In genomic region chr9:16321461-16322119, GRCh38 we compare ENCODE assay signal across 9 cellular contexts.
DNase-seq lines count a peak whose midpoint lies in the region; ATAC-seq and TF ChIP-seq lines count a peak whose summit lies in the region.
"Had no signal": no experiment of that assay in that cellular context is flagged by ENCODE, and none has a peak within 500 bp of the region (broad histone marks: within the 10 kb centered on the region; RNA-seq: fewer than 3 reads in every experiment).

No MANE protein-coding gene starts in this region.

- DNase-seq in CD1c-positive myeloid dendritic cell (ENCODE audit: extremely low spot score) = peak; percentile 47
- peak; percentile 81 for DNase-seq in NB4 (ENCODE audit: low read depth)
- peak; percentile 26 for DNase-seq in epithelial cell of prostate (ENCODE audit: low read depth, low spot score)
- DNase-seq in NCI-H2107 treated with DMSO at 0.1 percent for 48 hours (lab: John Stamatoyannopoulos, UW; ENCODE audit: unreplicated experiment) = no peak
- DNase-seq in kidney glomerular epithelial cell (lab: John Stamatoyannopoulos, UW) = no peak
- DNase-seq in activated CD4-positive, alpha-beta T cell treated with anti-CD3 and anti-CD28 coated beads for 36 hours = no peak

- peaks cover 39% of the 10 kb centered on the region for H3K4me1 Mint-ChIP-seq in nephron
- no peaks in the 10 kb centered on the region for H3K4me1 Mint-ChIP-seq in activated CD4-positive, alpha-beta T cell treated with anti-CD3 and anti-CD28 coated beads for 36 hours

- intact Hi-C loops in activated CD4-positive, alpha-beta T cell treated with anti-CD3 and anti-CD28 coated beads for 36 hours (cut with DNase I, micrococcal nuclease) = no loop called here

- ATAC-seq in GM21381 (IDR thresholded peaks at IDR 0.05; ENCODE audit: unreplicated experiment) = no peak
- no peak for ATAC-seq in activated CD4-positive, alpha-beta T cell treated with anti-CD3 and anti-CD28 coated beads for 36 hours

- CTCF ChIA-PET in activated CD4-positive, alpha-beta T cell treated with anti-CD3 and anti-CD28 coated beads for 36 hours (lab: Charles Lee) = interaction anchor here (0.7 to 0.8 kb wide), 2 partner anchors 8 to 156 kb away, joined by 3 to 4 read pairs; no protein-coding TSS in a partner anchor

- TF ChIP-seq CTCF in NB4 (IDR thresholded peaks at IDR 0.05; ENCODE audit: low read depth, low read length) = no peak
- TF ChIP-seq CTCF in nephron (IDR thresholded peaks at IDR 0.05; ENCODE audit: unreplicated experiment in 3 of 3) = no peak

- peaks cover 3% of the 10 kb centered on the region for H3K27me3 Mint-ChIP-seq in nephron (ENCODE audit: low read depth)
- no peaks in the 10 kb centered on the region for H3K27me3 Mint-ChIP-seq in activated CD4-positive, alpha-beta T cell treated with anti-CD3 and anti-CD28 coated beads for 36 hours

- H3K27ac Mint-ChIP-seq in nephron = peak overlapping the region in 2 of 3 experiments; percentile 89 to 93
- H3K27ac Mint-ChIP-seq in activated CD4-positive, alpha-beta T cell treated with anti-CD3 and anti-CD28 coated beads for 36 hours = no peak overlapping the region

- no peak overlapping the region for H3K4me3 ChIP-seq in NB4 (ENCODE audit: low read depth, low read length)
- H3K4me3 ChIP-seq: tibial nerve had no signal

- peaks cover 3% of the 10 kb centered on the region for H3K9me3 Mint-ChIP-seq in nephron
- H3K9me3 Mint-ChIP-seq in activated CD4-positive, alpha-beta T cell treated with anti-CD3 and anti-CD28 coated beads for 36 hours (ENCODE audit: low read depth) = no peaks in the 10 kb centered on the region

- POLR2A ChIA-PET in activated CD4-positive, alpha-beta T cell treated with anti-CD3 and anti-CD28 coated beads for 36 hours (lab: Charles Lee) = no interaction called here

- H3K4me3 Mint-ChIP-seq in nephron = no peak overlapping the region
- no peak overlapping the region for H3K4me3 Mint-ChIP-seq in activated CD4-positive, alpha-beta T cell treated with anti-CD3 and anti-CD28 coated beads for 36 hours

- no peak for TF ChIP-seq POLR2A in NB4 (IDR thresholded peaks at IDR 0.05; ENCODE audit: extremely low read depth, insufficient read length)

- H3K27ac ChIP-seq in epithelial cell of prostate = no peak overlapping the region

- H3K36me3 Mint-ChIP-seq in nephron (ENCODE audit: low read depth) = no peaks in the 10 kb centered on the region
- H3K36me3 Mint-ChIP-seq in activated CD4-positive, alpha-beta T cell treated with anti-CD3 and anti-CD28 coated beads for 36 hours (ENCODE audit: low read depth) = no peaks in the 10 kb centered on the region

Comparison
In these comparisons a context has a peak if more than half of its experiments do, and no peak if none do; other contexts are left out.
1. DNase-seq: peak in CD1c-positive myeloid dendritic cell (single experiment), NB4 (single experiment) and epithelial cell of prostate (single experiment); none in NCI-H2107 treated with DMSO at 0.1 percent for 48 hours (single experiment), kidney glomerular epithelial cell (single experiment) and activated CD4-positive, alpha-beta T cell treated with anti-CD3 and anti-CD28 coated beads for 36 hours (single experiment).